Comparison of ENCODE assay signal across 10 cellular contexts in the genomic region with DNA sequence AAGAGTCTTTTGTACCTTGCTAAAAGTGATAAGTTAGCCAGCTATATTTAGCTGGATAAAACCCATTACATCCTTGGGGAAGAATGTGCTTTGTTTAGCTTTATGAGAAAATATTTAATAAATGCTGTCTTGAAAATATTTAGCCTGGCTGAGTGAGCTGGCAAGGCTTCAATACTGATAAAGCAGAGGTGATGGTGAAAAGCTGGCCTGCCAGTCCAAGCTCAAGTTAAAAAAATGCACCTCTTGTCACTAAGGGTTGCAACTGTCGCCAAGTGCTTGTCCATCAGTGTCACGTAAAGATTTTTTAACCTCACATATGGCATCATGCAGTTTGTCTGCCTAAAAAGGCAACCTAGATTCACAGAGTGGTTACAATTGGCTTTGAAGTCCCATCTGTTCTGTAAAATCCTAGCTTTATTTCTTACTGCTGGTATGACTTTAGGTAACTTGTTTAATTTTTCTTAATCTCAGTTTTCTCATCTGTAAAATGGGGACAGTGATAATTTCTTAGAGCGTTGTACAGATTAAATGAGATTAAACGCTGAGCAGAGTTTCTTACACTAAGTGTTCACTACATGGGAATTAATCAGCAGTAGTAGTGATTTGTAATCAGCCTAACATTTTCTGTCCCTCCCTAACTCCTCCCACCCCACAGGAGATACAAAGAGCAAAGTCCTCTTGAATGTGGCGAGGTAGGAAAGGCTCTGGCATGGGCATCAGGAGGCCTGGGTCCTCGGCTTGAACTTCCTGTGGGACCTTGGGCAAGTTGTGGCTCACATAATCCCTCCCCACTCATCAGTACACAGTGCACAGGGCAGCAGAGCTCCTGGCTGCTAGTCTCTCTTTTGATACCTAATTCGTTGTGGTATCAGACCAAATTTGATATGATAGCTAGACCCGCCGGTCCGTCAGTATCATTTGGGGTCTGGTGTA. TPM values are rescaled to one million over a fixed set of nuclear protein-coding genes. Genes with fewer than 3 reads are reported as not detected.
A peak's percentile ranks its signal among the peaks of the same experiment; 100 is the strongest.
DNase-seq lines count a peak whose midpoint lies in the region; ATAC-seq and TF ChIP-seq lines count a peak whose summit lies in the region.
"Had no signal": no experiment of that assay in that cellular context is flagged by ENCODE, and none has a peak within 500 bp of the region (broad histone marks: within the 10 kb centered on the region; RNA-seq: fewer than 3 reads in every experiment).

No MANE protein-coding gene starts in this region.

- peak overlapping the region in 1 of 3 experiments; percentile 17 for H3K4me3 Mint-ChIP-seq in nephron
- H3K4me3 Mint-ChIP-seq: nephron progenitor cell had no signal

- H2AFZ ChIP-seq in ACC112 (ENCODE audit: low read length, unreplicated experiment): no peak overlapping the region

- TF ChIP-seq CTCF in fibroblast of pulmonary artery (IDR thresholded peaks at IDR 0.05; ENCODE audit: low read length, missing control alignments) (no peak), nephron (IDR thresholded peaks at IDR 0.05; ENCODE audit: unreplicated experiment in 3 of 3) (no peak)

- no peaks in the 10 kb centered on the region for H3K9me3 ChIP-seq in MG63

- H3K27me3 Mint-ChIP-seq in nephron (ENCODE audit: low read depth): no peaks in the 10 kb centered on the region

- peak; percentile 39 for DNase-seq in MG63
- peak; percentile 86 for DNase-seq in fibroblast of pulmonary artery (ENCODE audit: low read depth)
- no peak for DNase-seq in cortex of kidney (lab: John Stamatoyannopoulos, UW)
- no peak for DNase-seq in stimulated activated naive CD8-positive, alpha-beta T cell treated with anti-CD3 and anti-CD28 coated beads, Interleukin-15, Interleukin-2, amounts not matched to agents 100 U/mL and 50 U/mL, for 24 hours
- DNase-seq in NCI-H1694 treated with DMSO at 0.1 percent for 48 hours (lab: John Stamatoyannopoulos, UW): no peak
- DNase-seq: NCI-H345, nephron progenitor cell had no signal

- ATAC-seq in HG03520 (IDR thresholded peaks at IDR 0.05; ENCODE audit: unreplicated experiment): no peak
- ATAC-seq in stimulated activated naive CD8-positive, alpha-beta T cell treated with anti-CD3 and anti-CD28 coated beads, Interleukin-15, Interleukin-2, amounts not matched to agents 100 U/mL and 50 U/mL, for 24 hours: no peak

- peaks cover 81% of the 10 kb centered on the region for H3K4me1 Mint-ChIP-seq in nephron

- peaks cover 47% of the 10 kb centered on the region for H3K79me2 ChIP-seq in ACC112 (ENCODE audit: control insufficient read depth, insufficient read depth, low read length, unreplicated experiment)

- peaks cover 51% of the 10 kb centered on the region for H3K4me1 ChIP-seq in ACC112 (ENCODE audit: control insufficient read depth, insufficient read depth, low read length, unreplicated experiment)

- H3K27ac Mint-ChIP-seq in nephron: peak overlapping the region; percentile 42 to 89 (median 86)

- 0 out of 2 replicates have a peak overlapping the region, but pooled peaks have one; percentile 53 for H3K27ac ChIP-seq in ACC112 (ENCODE audit: low read depth, low read length)

- H3K4me3 ChIP-seq in ACC112 (ENCODE audit: low read depth, low read length) (no peak overlapping the region), MG63 (no peak overlapping the region), fibroblast of pulmonary artery (replicated peaks; ENCODE audit: low read depth, low read length) (no peak overlapping the region)

- no peaks in the 10 kb centered on the region for H3K9me3 Mint-ChIP-seq in nephron

- H3K27me3 ChIP-seq in ACC112 (ENCODE audit: insufficient read depth, low read length) (no peaks in the 10 kb centered on the region), MG63 (no peaks in the 10 kb centered on the region)

- H3K36me3 ChIP-seq in ACC112 (ENCODE audit: insufficient read depth, low read length): no peaks in the 10 kb centered on the region
- H3K36me3 ChIP-seq in MG63: 0 out of 2 replicates have a peak, but pooled peaks cover under 1% of the 10 kb centered on the region

- peaks cover 23% of the 10 kb centered on the region for H3K36me3 Mint-ChIP-seq in nephron (ENCODE audit: low read depth)

RNA-seq across cellular contexts. Expression of gene PIK3R1, which starts 48.7 kb away (rescaled TPM):
- 9.5 and 13.1 TPM in 2 replicates for total RNA-seq in MG63 (2014; rRNA removed; shearing (Covaris generic); ENCODE audit: low replicate concordance)

Comparison
In these comparisons a context has a peak if more than half of its experiments do, and no peak if none do; other contexts are left out.
1. DNase-seq: peak in MG63 (single experiment) and fibroblast of pulmonary artery (single experiment); none in cortex of kidney (single experiment), stimulated activated naive CD8-positive, alpha-beta T cell treated with anti-CD3 and anti-CD28 coated beads, Interleukin-15, Interleukin-2, amounts not matched to agents 100 U/mL and 50 U/mL, for 24 hours (single experiment) and NCI-H1694 treated with DMSO at 0.1 percent for 48 hours (single experiment).